Comparison of ENCODE assay signal across 3 cellular contexts in genomic region chr1:61143821-61144220, GRCh38.
TF ChIP-seq lines count a peak whose summit lies in the region.

No MANE protein-coding gene starts in this region.

TF ChIP-seq in GM23338, 12 proteins besides CTCF, POLR2A, EP300 and RAD21 (continued from another document and continues in another):
- TF ChIP-seq ETS1 (IDR thresholded peaks at IDR 0.05) (no peak), STAT1 (IDR thresholded peaks at IDR 0.05; ENCODE audit: unreplicated experiment) (no peak), ZNF114 (CRISPR knock-in tag; IDR thresholded peaks at IDR 0.05) (no peak), CREB1 (CRISPR knock-in tag; IDR thresholded peaks at IDR 0.05; ENCODE audit: low read depth) (no peak), ZNF462 (CRISPR knock-in tag; IDR thresholded peaks at IDR 0.05) (no peak)

TF ChIP-seq in WTC11, 78 proteins besides CTCF, POLR2A, EP300 and RAD21:
- TF ChIP-seq IRF1 (CRISPR knock-in tag; IDR thresholded peaks at IDR 0.05): no peak
- TF ChIP-seq TCF7 (CRISPR knock-in tag; IDR thresholded peaks at IDR 0.05; ENCODE audit: low read depth): no peak
- TF ChIP-seq ZNF317 (CRISPR knock-in tag; IDR thresholded peaks at IDR 0.05; ENCODE audit: borderline replicate concordance, low read depth): no peak
- no peak for TF ChIP-seq RORB (CRISPR knock-in tag; IDR thresholded peaks at IDR 0.05)
- TF ChIP-seq ETV6 (CRISPR knock-in tag; IDR thresholded peaks at IDR 0.05): no peak
- TF ChIP-seq GTF2I (CRISPR knock-in tag; conservative IDR thresholded peaks at IDR 0.05): no peak
- no peak for TF ChIP-seq ZNF425 (CRISPR knock-in tag; conservative IDR thresholded peaks at IDR 0.05)
- no peak for TF ChIP-seq EMX1 (CRISPR knock-in tag; IDR thresholded peaks at IDR 0.05)
- no peak for TF ChIP-seq ZNF671 (CRISPR knock-in tag; IDR thresholded peaks at IDR 0.05)
- TF ChIP-seq JUN (CRISPR knock-in tag; IDR thresholded peaks at IDR 0.05): no peak
- no peak for TF ChIP-seq PRDM15 (CRISPR knock-in tag; IDR thresholded peaks at IDR 0.05)
- TF ChIP-seq SMAD3 (CRISPR knock-in tag; IDR thresholded peaks at IDR 0.05; ENCODE audit: borderline replicate concordance): no peak
- TF ChIP-seq SOX15 (CRISPR knock-in tag; IDR thresholded peaks at IDR 0.05): no peak
- TF ChIP-seq ZNF423 (CRISPR knock-in tag; IDR thresholded peaks at IDR 0.05): no peak
- TF ChIP-seq HMGA2 (CRISPR knock-in tag; IDR thresholded peaks at IDR 0.05): no peak

TF ChIP-seq in HepG2, 621 proteins besides CTCF, POLR2A, EP300 and RAD21 (continued from another document):
- TF ChIP-seq HNRNPK (IDR thresholded peaks at IDR 0.05; ENCODE audit: low read depth, low read length, poor library complexity, severe bottlenecking) (no peak), FOXO4 (CRISPR knock-in tag; conservative IDR thresholded peaks at IDR 0.05) (no peak), ZNF775 (CRISPR knock-in tag; IDR thresholded peaks at IDR 0.05; ENCODE audit: borderline replicate concordance) (no peak), ZNF234 (CRISPR knock-in tag; conservative IDR thresholded peaks at IDR 0.05) (no peak), AGO2 (optimal IDR thresholded peaks at IDR 0.05; ENCODE audit: low read depth, low read length) (no peak), HNRNPLL (IDR thresholded peaks at IDR 0.05; ENCODE audit: low read depth, low read length, poor library complexity, severe bottlenecking) (no peak), ZNF124 (CRISPR knock-in tag; IDR thresholded peaks at IDR 0.05) (no peak), SP2 (CRISPR knock-in tag; IDR thresholded peaks at IDR 0.05) (no peak), ZNF609 (CRISPR knock-in tag; IDR thresholded peaks at IDR 0.05; ENCODE audit: borderline replicate concordance) (no peak), GABPB1 (CRISPR knock-in tag; IDR thresholded peaks at IDR 0.05) (no peak)
